ENCODE assay signal across 11 cellular contexts in genomic region chr22:49925525-49926128, GRCh38. TPM values are rescaled to one million over a fixed set of nuclear protein-coding genes. Genes with fewer than 3 reads are reported as not detected.
DNase-seq lines count a peak whose midpoint lies in the region; ATAC-seq, FAIRE-seq and TF ChIP-seq lines count a peak whose summit lies in the region.
"Had no signal": no experiment of that assay in that cellular context is flagged by ENCODE, and none has a peak within 500 bp of the region (broad histone marks: within the 10 kb centered on the region; RNA-seq: fewer than 3 reads in every experiment).

No MANE protein-coding gene starts in this region.

- peaks cover 28% of the 10 kb centered on the region for H3K36me3 Mint-ChIP-seq in stimulated activated effector memory CD8-positive, alpha-beta T cell treated with anti-CD3 and anti-CD28 coated beads, Interleukin-12 subunit alpha, Interleukin-12 subunit beta, amount 100 ng/mL, for 72 hours

- peaks cover 39% of the 10 kb centered on the region for H3K4me1 Mint-ChIP-seq in stimulated activated effector memory CD8-positive, alpha-beta T cell treated with anti-CD3 and anti-CD28 coated beads, Interleukin-12 subunit alpha, Interleukin-12 subunit beta, amount 100 ng/mL, for 72 hours

- RAD21 ChIA-PET in GM12878 (lab: Charles Lee; ENCODE audit: unreplicated experiment), result interaction anchor here (0.7 to 1.4 kb wide), 7 partner anchors 11 to 265 kb away, joined by 3 to 4 read pairs (median 3); no protein-coding TSS in a partner anchor

- H3K9me3 ChIP-seq in GM12878 (replicated peaks; ENCODE audit: control insufficient read depth, insufficient read depth, low read length), result no peaks in the 10 kb centered on the region
- H3K9me3 ChIP-seq: left lung, thoracic aorta had no signal

- no peaks in the 10 kb centered on the region for H3K27me3 ChIP-seq in GM12878 (replicated peaks in 1 of 2; ENCODE audit: control insufficient read depth in 2 of 2, insufficient read depth in 2 of 2, low read length in 1 of 2)

- H3K27ac ChIP-seq in GM12878 (ENCODE audit: control insufficient read depth, insufficient read depth), result peak overlapping the region; percentile 91
- H3K27ac ChIP-seq: thoracic aorta had no signal

- SMC1A ChIA-PET in GM12878 (lab: Charles Lee; ENCODE audit: uncharacterized antibody, unreplicated experiment), result interaction anchor here (0.6 to 1.6 kb wide), 4 partner anchors 37 to 105 kb away, joined by 3 to 6 read pairs (median 4); no protein-coding TSS in a partner anchor

- TF ChIP-seq CTCF in GM12878 (IDR thresholded peaks at IDR 0.05 in 2 of 3, conservative IDR thresholded peaks at IDR 0.05 in 1 of 3; ENCODE audit: control insufficient read depth in 2 of 3, extremely low read depth in 1 of 3, insufficient read depth in 1 of 3, low read depth in 3 of 3, low read length in 3 of 3), result no peak

- TSS peak; percentile 77 for BruUV-seq in GM12878 (replicated peaks; lab: Mats Ljungman, UMichigan)

- 2% methylated on average over 24 of the region's 24 CpGs for WGBS in GM12878 (ENCODE audit: insufficient coverage, insufficient replicate concordance, low lambda C conversion rate, missing lambda C conversion rate)

- peak overlapping the region; percentile 75 for H3K4me3 Mint-ChIP-seq in stimulated activated effector memory CD8-positive, alpha-beta T cell treated with anti-CD3 and anti-CD28 coated beads, Interleukin-12 subunit alpha, Interleukin-12 subunit beta, amount 100 ng/mL, for 72 hours

- TF ChIP-seq POLR2A in GM12878 (IDR thresholded peaks at IDR 0.05; ENCODE audit: low read depth, low read length), result peak; percentile 85

- DNase-seq in GM12878 (ENCODE audit: low read depth, low spot score) (peak; percentile 71), NCI-H2171 treated with DMSO at 0.1 percent for 48 hours (lab: John Stamatoyannopoulos, UW) (no peak), NCI-H2171 (lab: John Stamatoyannopoulos, UW) (no peak), HCEC 1CT (no peak), NOMO-1 treated with DMSO at 0.1 percent for 48 hours (lab: John Stamatoyannopoulos, UW; ENCODE audit: unreplicated experiment) (no peak)
- peak in 1 of 2 donors; percentile 77 for DNase-seq in stimulated activated effector memory CD8-positive, alpha-beta T cell treated with anti-CD3 and anti-CD28 coated beads, Interleukin-12 subunit alpha, Interleukin-12 subunit beta, amount 100 ng/mL, for 72 hours (ENCODE audit: low spot score in 2 of 2)
- DNase-seq: NCI-H187 treated with DMSO at 0.1 percent for 48 hours had no signal

- H2AFZ ChIP-seq in GM12878 (ENCODE audit: control insufficient read depth, low read depth, low read length), result peak overlapping the region; percentile 74

- peak; percentile 96 for FAIRE-seq in GM12878 (lab: Jason Lieb, UNC)

- peak overlapping the region; percentile 92 for H3K4me2 ChIP-seq in GM12878 (ENCODE audit: control insufficient read depth, insufficient read depth)

- H3K27ac Mint-ChIP-seq in stimulated activated effector memory CD8-positive, alpha-beta T cell treated with anti-CD3 and anti-CD28 coated beads, Interleukin-12 subunit alpha, Interleukin-12 subunit beta, amount 100 ng/mL, for 72 hours, result peak overlapping the region; percentile 95

- peaks cover 39% of the 10 kb centered on the region for H3K4me1 ChIP-seq in GM12878 (ENCODE audit: control insufficient read depth, insufficient read depth, low read length)

- peaks cover 0 to 2% of the 10 kb centered on the region in 2 experiments; a peak in 3 of 4 replicates for H3K36me3 ChIP-seq in GM12878 (ENCODE audit: control insufficient read depth in 2 of 2, insufficient read depth in 2 of 2, low read length in 1 of 2)

- intact Hi-C loops in GM12878 (cut with micrococcal nuclease; ENCODE audit: unreplicated experiment), result loop anchor here (1.0 kb wide), 1 partner anchor 158 kb away; no protein-coding TSS in a partner anchor

- peak overlapping the region; percentile 38; the same call in 1 of the 2 replicates for H3K4me3 ChIP-seq in GM12878
- H3K4me3 ChIP-seq: left lung, thoracic aorta had no signal

- ATAC-seq in GM19463 (IDR thresholded peaks at IDR 0.05; ENCODE audit: unreplicated experiment) (peak; percentile 64), GM12878 (peak; percentile 72)
- ATAC-seq in activated CD4-positive, CD25-positive, alpha-beta regulatory T cell treated with anti-CD3 and anti-CD28 coated beads, Interleukin-2, amount 50 U/mL, for 24 hours, result peak; percentile 74 to 77
- ATAC-seq in stimulated activated effector memory CD8-positive, alpha-beta T cell treated with anti-CD3 and anti-CD28 coated beads, Interleukin-12 subunit alpha, Interleukin-12 subunit beta, amount 100 ng/mL, for 72 hours, result peak; percentile 69
- ATAC-seq: left lung had no signal

- H3K79me2 ChIP-seq in GM12878 (ENCODE audit: control insufficient read depth, insufficient read depth, low read length), result no peaks in the 10 kb centered on the region; the same call in 1 of the 2 replicates

- H4K20me1 ChIP-seq in GM12878 (ENCODE audit: control insufficient read depth, insufficient read depth), result no peaks in the 10 kb centered on the region

- no peaks in the 10 kb centered on the region for H3K9me3 Mint-ChIP-seq in stimulated activated effector memory CD8-positive, alpha-beta T cell treated with anti-CD3 and anti-CD28 coated beads, Interleukin-12 subunit alpha, Interleukin-12 subunit beta, amount 100 ng/mL, for 72 hours

- in situ Hi-C loops in GM12878 (cut with MboI), result no loop called here

- POLR2A ChIA-PET in GM12878 (lab: Charles Lee), result interaction anchor here (0.6 to 2.2 kb wide), 4 partner anchors 9 to 319 kb away, joined by 3 to 5 read pairs (median 4); partner anchors contain the start of gene TUBGCP6

- peak overlapping the region; percentile 70 for H3K9ac ChIP-seq in GM12878 (ENCODE audit: control insufficient read depth, insufficient read depth, low read length)

- no peak for TF ChIP-seq EP300 in GM12878 (IDR thresholded peaks at IDR 0.05; ENCODE audit: borderline replicate concordance in 1 of 2, control insufficient read depth in 1 of 2, low read depth in 2 of 2, low read length in 2 of 2)

- CTCF ChIA-PET in GM12878 (lab: Yijun Ruan, JAX), result interaction anchor here (0.9 to 1.5 kb wide), 5 partner anchors 12 to 158 kb away, joined by 3 to 10 read pairs (median 3); no protein-coding TSS in a partner anchor

- no peak for TF ChIP-seq RAD21 in GM12878 (IDR thresholded peaks at IDR 0.05; ENCODE audit: insufficient read depth, low read depth, low read length)

RNA-seq across cellular contexts. Expression of gene CRELD2, which starts 7.2 kb away (rescaled TPM):
- 19.9 and 22.8 TPM in 2 replicates for total RNA-seq in GM12878 (2013; cell fraction: nucleolus; rRNA removed)
- total RNA-seq in GM12878 (2014; rRNA removed) (37.9 and 49.5 TPM in 2 replicates), GM12878 (2014; rRNA removed; fragmentation: Illumina TruSeq; extraction: Trizol) (16.1 and 16.5 TPM in 2 replicates), GM12878 (2021) (40.6 and 48.1 TPM in 2 replicates)
- 17.3 TPM for polyA plus RNA-seq in GM12878 (2011; ENCODE audit: low read depth)
- polyA plus RNA-seq in GM12878 (2011; rRNA removed) (8.4 and 14.0 TPM in 2 replicates), GM12878 (2014; fragmentation: Illumina TruSeq; extraction: Trizol) (3.2 and 11.9 TPM in 2 replicates), GM12878 (2014; fragmentation: Nextera tagmentation; extraction: Ambion mirVana) (10 to 100 TPM in 1 of 2 experiments, 1 to 10 TPM in 1; 9.4 to 15.0 TPM), GM12878 (2014; rRNA removed) (35.7 and 45.0 TPM in 2 replicates), GM12878 (2016; fragmentation: Nextera tagmentation; extraction: Ambion mirVana) (100 to 1,000 TPM in 1 of 2 experiments, 10 to 100 TPM in 1; 97.0 to 111 TPM)
- 22.4 and 29.3 TPM in 2 replicates for polyA plus RNA-seq in GM12878 (2011; cell fraction: cytosol; rRNA removed)
- 40.8 and 53.1 TPM in 2 replicates for polyA plus RNA-seq in GM12878 (2011; cell fraction: nucleus; rRNA removed)
- 33.5 and 34.5 TPM in 2 replicates for polyA plus RNA-seq in GM12878 (2012)
- polyA minus RNA-seq in GM12878 (2011; rRNA and poly(A)+ RNA removed), result 5.8 and 7.4 TPM in 2 replicates
- 5.6 TPM in 2 replicates for polyA minus RNA-seq in GM12878 (2011; cell fraction: cytosol; rRNA and poly(A)+ RNA removed)
- 5.1 and 8.7 TPM in 2 replicates for polyA minus RNA-seq in GM12878 (2011; cell fraction: nucleus; rRNA and poly(A)+ RNA removed)

RNA-seq across cellular contexts. Expression of gene ALG12, which starts 7.4 kb away (rescaled TPM):
- 43.7 and 49.4 TPM in 2 replicates for total RNA-seq in GM12878 (2013; cell fraction: nucleolus; rRNA removed)
- total RNA-seq in GM12878 (2014; rRNA removed) (9.8 and 10.5 TPM in 2 replicates), GM12878 (2014; rRNA removed; fragmentation: Illumina TruSeq; extraction: Trizol) (3.3 and 3.7 TPM in 2 replicates), GM12878 (2021) (15.8 and 16.6 TPM in 2 replicates)
- polyA plus RNA-seq in GM12878 (2011; ENCODE audit: low read depth), result 4.7 TPM
- polyA plus RNA-seq in GM12878 (2011; rRNA removed) (2.2 and 5.2 TPM in 2 replicates), GM12878 (2014; fragmentation: Illumina TruSeq; extraction: Trizol) (0.79 and 4.3 TPM in 2 replicates), GM12878 (2014; fragmentation: Nextera tagmentation; extraction: Ambion mirVana) (under 1 TPM; 0.22 to 0.37 TPM), GM12878 (2014; rRNA removed) (8.0 and 9.7 TPM in 2 replicates), GM12878 (2016; fragmentation: Nextera tagmentation; extraction: Ambion mirVana) (10 to 100 TPM; 17.9 to 23.4 TPM)
- polyA plus RNA-seq in GM12878 (2011; cell fraction: cytosol; rRNA removed), result 7.2 and 10.1 TPM in 2 replicates
- polyA plus RNA-seq in GM12878 (2011; cell fraction: nucleus; rRNA removed), result 18.2 and 19.7 TPM in 2 replicates
- 12.4 and 15.1 TPM in 2 replicates for polyA plus RNA-seq in GM12878 (2012)
- polyA minus RNA-seq in GM12878 (2011; rRNA and poly(A)+ RNA removed), result 6.0 and 20.6 TPM in 2 replicates
- 3.6 and 4.7 TPM in 2 replicates for polyA minus RNA-seq in GM12878 (2011; cell fraction: cytosol; rRNA and poly(A)+ RNA removed)
- polyA minus RNA-seq in GM12878 (2011; cell fraction: nucleus; rRNA and poly(A)+ RNA removed), result 3.4 and 4.7 TPM in 2 replicates

RNA-seq across cellular contexts. Expression of gene PIM3, which starts 34.9 kb away (rescaled TPM):
- total RNA-seq in GM12878 (2013; cell fraction: nucleolus; rRNA removed), result 27.8 and 36.0 TPM in 2 replicates
- total RNA-seq in GM12878 (2014; rRNA removed) (44.7 and 51.8 TPM in 2 replicates), GM12878 (2014; rRNA removed; fragmentation: Illumina TruSeq; extraction: Trizol) (11.0 and 11.9 TPM in 2 replicates), GM12878 (2021) (59.5 and 60.8 TPM in 2 replicates)
- 6.5 TPM for polyA plus RNA-seq in GM12878 (2011; ENCODE audit: low read depth)
- polyA plus RNA-seq in GM12878 (2011; rRNA removed) (8.6 and 12.4 TPM in 2 replicates), GM12878 (2014; fragmentation: Illumina TruSeq; extraction: Trizol) (2.2 and 6.2 TPM in 2 replicates), GM12878 (2014; fragmentation: Nextera tagmentation; extraction: Ambion mirVana) (1 to 10 TPM in 1 of 2 experiments, under 1 TPM in 1; 0.31 to 1.5 TPM), GM12878 (2014; rRNA removed) (57.0 and 57.8 TPM in 2 replicates), GM12878 (2016; fragmentation: Nextera tagmentation; extraction: Ambion mirVana) (10 to 100 TPM; 12.4 to 34.3 TPM)
- polyA plus RNA-seq in GM12878 (2011; cell fraction: cytosol; rRNA removed), result 31.3 and 38.2 TPM in 2 replicates
- polyA plus RNA-seq in GM12878 (2011; cell fraction: nucleus; rRNA removed), result 84.4 and 94.5 TPM in 2 replicates
- 30.9 and 46.0 TPM in 2 replicates for polyA plus RNA-seq in GM12878 (2012)
- polyA minus RNA-seq in GM12878 (2011; rRNA and poly(A)+ RNA removed), result 3.9 and 14.1 TPM in 2 replicates
- 14.2 and 18.4 TPM in 2 replicates for polyA minus RNA-seq in GM12878 (2011; cell fraction: cytosol; rRNA and poly(A)+ RNA removed)
- 22.6 and 39.2 TPM in 2 replicates for polyA minus RNA-seq in GM12878 (2011; cell fraction: nucleus; rRNA and poly(A)+ RNA removed)
